17 cellular contexts compared by ENCODE assay signal in genomic region chr21:37986751-37987399, GRCh38.
DNase-seq lines count a peak whose midpoint lies in the region; ATAC-seq and TF ChIP-seq lines count a peak whose summit lies in the region.
"Had no signal": no experiment of that assay in that cellular context is flagged by ENCODE, and none has a peak within 500 bp of the region (broad histone marks: within the 10 kb centered on the region; RNA-seq: fewer than 3 reads in every experiment).

No MANE protein-coding gene starts in this region.

- TF ChIP-seq CTCF in LNCaP clone FGC (IDR thresholded peaks at IDR 0.05; ENCODE audit: control insufficient read depth, extremely low read depth, insufficient read depth) (no peak), mucosa of descending colon (IDR thresholded peaks at IDR 0.05) (no peak), breast epithelium (IDR thresholded peaks at IDR 0.05) (no peak)

- H3K9me3 ChIP-seq in mucosa of descending colon, result no peaks in the 10 kb centered on the region
- no peaks in the 10 kb centered on the region for H3K9me3 ChIP-seq in breast epithelium
- H3K9me3 ChIP-seq: BLaER1 treated with 17β-estradiol and CSF1 and Interleukin-3, amounts not matched to agents 10 nM and 100 nM had no signal

- ATAC-seq in mucosa of descending colon (peak; percentile 94), GM18909 (IDR thresholded peaks at IDR 0.05; ENCODE audit: poor library complexity, unreplicated experiment) (no peak)
- ATAC-seq: Panc1 had no signal

- intact Hi-C loops in mucosa of descending colon (cut with DNase I, micrococcal nuclease), result no loop called here
- intact Hi-C loops in breast epithelium (cut with DNase I; ENCODE audit: low total_unique reads), result no loop called here

- no peak overlapping the region for H3K27ac ChIP-seq in breast epithelium
- H3K27ac ChIP-seq: BLaER1 treated with 17β-estradiol and CSF1 and Interleukin-3, amounts not matched to agents 10 nM and 100 nM; cardiac muscle cell; hepatocyte had no signal

- H3K4me3 ChIP-seq in LNCaP clone FGC (ENCODE audit: low read depth, low read length), result no peak overlapping the region
- H3K4me3 ChIP-seq in mucosa of descending colon, result no peak overlapping the region
- H3K4me3 ChIP-seq in breast epithelium, result no peak overlapping the region
- H3K4me3 ChIP-seq: BLaER1 treated with 17β-estradiol and CSF1 and Interleukin-3, amounts not matched to agents 10 nM and 100 nM; cardiac muscle cell; hepatocyte had no signal

- no peaks in the 10 kb centered on the region for H3K36me3 ChIP-seq in mucosa of descending colon (ENCODE audit: low read depth)
- H3K36me3 ChIP-seq in breast epithelium, result no peaks in the 10 kb centered on the region
- H3K36me3 ChIP-seq: BLaER1 treated with 17β-estradiol and CSF1 and Interleukin-3, amounts not matched to agents 10 nM and 100 nM; cardiac muscle cell had no signal

- no peak for TF ChIP-seq POLR2A in breast epithelium (IDR thresholded peaks at IDR 0.05)

- H3K27me3 ChIP-seq in breast epithelium, result peaks cover 0 to 8% of the 10 kb centered on the region in 2 donors
- H3K27me3 ChIP-seq: BLaER1 treated with 17β-estradiol and CSF1 and Interleukin-3, amounts not matched to agents 10 nM and 100 nM; cardiac muscle cell had no signal

- DNase-seq in LNCaP clone FGC (ENCODE audit: low read depth) (peak; percentile 92), NCI-H1694 treated with DMSO at 0.1 percent for 48 hours (lab: John Stamatoyannopoulos, UW) (peak; percentile 99), NCI-H526 treated with DMSO at 0.1 percent for 48 hours (lab: John Stamatoyannopoulos, UW) (peak; percentile 6), mucosa of descending colon (peak in 1 of 3 donors; percentile 56), germinal center (ENCODE audit: low spot score) (no peak), breast epithelium (ENCODE audit: low spot score in 2 of 2) (no peak)
- DNase-seq: activated CD4-positive, alpha-beta memory T cell treated with anti-CD3 and anti-CD28 coated beads for 36 hours; DMS79 treated with DMSO at 0.1 percent for 48 hours; effector memory CD4-positive, alpha-beta T cell; IMR-90; NCI-H1048; stimulated activated CD4-positive, alpha-beta T cell treated with anti-CD3 and anti-CD28 coated beads, Interleukin-15, amount 100 ng/mL, for 24 hours had no signal

- H3K4me1 ChIP-seq in mucosa of descending colon (ENCODE audit: low read depth), result peaks cover 5% of the 10 kb centered on the region
- H3K4me1 ChIP-seq in breast epithelium, result no peaks in the 10 kb centered on the region
- H3K4me1 ChIP-seq: BLaER1 treated with 17β-estradiol and CSF1 and Interleukin-3, amounts not matched to agents 10 nM and 100 nM had no signal

Comparison
In these comparisons a context has a peak if more than half of its experiments do, and no peak if none do; other contexts are left out.
1. DNase-seq: peak in LNCaP clone FGC (single experiment), NCI-H1694 treated with DMSO at 0.1 percent for 48 hours (single experiment) and NCI-H526 treated with DMSO at 0.1 percent for 48 hours (single experiment); none in germinal center (single experiment) and breast epithelium (0 of 2).